ENCODE assay signal across 13 cellular contexts in the genomic region with DNA sequence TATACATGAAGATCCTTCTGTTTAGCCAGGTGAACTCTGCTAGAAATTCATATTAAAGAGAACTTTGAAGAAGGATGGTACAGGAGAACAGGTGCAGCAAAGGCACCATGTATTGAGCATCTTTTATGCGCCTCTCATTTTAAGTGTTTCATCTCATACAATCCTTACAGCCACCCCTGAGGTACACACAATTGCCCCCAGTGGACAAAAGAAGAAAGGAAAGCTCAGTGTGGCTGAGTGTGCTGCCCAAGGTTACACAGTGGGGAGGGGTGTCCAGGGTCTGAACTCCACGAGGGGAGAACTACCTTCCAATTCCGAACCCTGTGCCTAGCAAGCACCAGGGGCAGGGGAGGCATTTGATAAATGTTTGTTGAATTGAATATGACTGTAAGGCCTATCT.
DNase-seq lines count a peak whose midpoint lies in the region; ATAC-seq, FAIRE-seq and TF ChIP-seq lines count a peak whose summit lies in the region.
"Had no signal": no experiment of that assay in that cellular context is flagged by ENCODE, and none has a peak within 500 bp of the region (broad histone marks: within the 10 kb centered on the region; RNA-seq: fewer than 3 reads in every experiment).

No MANE protein-coding gene starts in this region.

- no peak overlapping the region for H3K4me3 Mint-ChIP-seq in H9
- H3K4me3 Mint-ChIP-seq in CD8-positive, alpha-beta memory T cell: no peak overlapping the region
- H3K4me3 Mint-ChIP-seq: nephron progenitor cell had no signal

- no peaks in the 10 kb centered on the region for H3K9me2 ChIP-seq in OCI-LY7 (ENCODE audit: insufficient read depth, low read length)

- H2BK12ac ChIP-seq in H9 (ENCODE audit: insufficient read length, low read depth, low read length): no peak overlapping the region

- DNase-seq in H9 (no peak), OCI-LY7 (ENCODE audit: low spot score) (peak; percentile 5), keratinocyte (ENCODE audit: low read depth, low spot score) (no peak), mesenteric fat pad (ENCODE audit: low spot score) (no peak)
- DNase-seq in CD8-positive, alpha-beta memory T cell: no peak
- DNase-seq in activated T-cell treated with anti-CD3 and anti-CD28 coated beads, Interleukin-2, amount 50 U/mL, for 1 hour: no peak
- DNase-seq: activated CD4-positive, CD25-positive, alpha-beta regulatory T cell treated with anti-CD3 and anti-CD28 coated beads, Interleukin-2, amount 50 U/mL, for 72 hours; activated naive CD4-positive, alpha-beta T cell treated with anti-CD3 and anti-CD28 coated beads, Interleukin-2, amount 50 U/mL, for 16 hours; NCI-H2081; nephron progenitor cell had no signal

- H3K23ac ChIP-seq in H9 (ENCODE audit: insufficient read length, low read depth, low read length): no peak overlapping the region

- H4K20me1 ChIP-seq in H9 (ENCODE audit: control insufficient read depth, insufficient read depth, insufficient read length) (no peaks in the 10 kb centered on the region), OCI-LY7 (ENCODE audit: insufficient read depth, low read length) (no peaks in the 10 kb centered on the region), keratinocyte (ENCODE audit: control insufficient read depth, extremely low read depth, insufficient read depth, low read length) (no peaks in the 10 kb centered on the region)

- H3K36me3 ChIP-seq in OCI-LY7 (ENCODE audit: insufficient read depth, low read length) (no peaks in the 10 kb centered on the region), keratinocyte (ENCODE audit: control insufficient read depth in 2 of 2, extremely low read depth in 1 of 2, insufficient read depth in 2 of 2, low read length in 2 of 2) (no peaks in the 10 kb centered on the region)
- H3K36me3 ChIP-seq in CD8-positive, alpha-beta memory T cell (ENCODE audit: insufficient read depth, low read length): no peaks in the 10 kb centered on the region

- no peak overlapping the region for H2BK20ac ChIP-seq in H9 (ENCODE audit: low read depth, low read length, poor library complexity, severe bottlenecking)

- H3K4me1 Mint-ChIP-seq in H9: peaks cover 5 to 10% of the 10 kb centered on the region in 2 experiments; a peak in 2 of 4 replicates
- H3K4me1 Mint-ChIP-seq in CD8-positive, alpha-beta memory T cell: no peaks in the 10 kb centered on the region
- H3K4me1 Mint-ChIP-seq: nephron progenitor cell had no signal

- no peak overlapping the region for H2BK120ac ChIP-seq in H9 (ENCODE audit: low read depth, low read length, poor library complexity, severe bottlenecking)

- H3K18ac ChIP-seq in H9 (ENCODE audit: insufficient read length, low read depth, low read length): no peak overlapping the region

- FAIRE-seq in keratinocyte (lab: Jason Lieb, UNC): no peak
- FAIRE-seq: D721Med had no signal

- no peak for ATAC-seq in HG02840 (IDR thresholded peaks at IDR 0.05; ENCODE audit: low FRiP score, unreplicated experiment)

- H3K36me3 Mint-ChIP-seq in H9 (ENCODE audit: insufficient read depth in 1 of 3, low read depth in 3 of 3): peaks cover 0 to 13% (median 3%) of the 10 kb centered on the region in 3 experiments; a peak in 3 of 7 replicates
- no peaks in the 10 kb centered on the region for H3K36me3 Mint-ChIP-seq in CD8-positive, alpha-beta memory T cell

- no peak overlapping the region for H2AK5ac ChIP-seq in H9 (ENCODE audit: insufficient read length, low read length)

- no peak overlapping the region for H4K8ac ChIP-seq in H9 (replicated peaks; ENCODE audit: insufficient read length, low read depth, low read length)

- no peaks in the 10 kb centered on the region for H3K79me1 ChIP-seq in H9 (ENCODE audit: insufficient read depth, low read depth, low read length, poor library complexity, severe bottlenecking)

- H3K79me2 ChIP-seq in H9 (ENCODE audit: insufficient read depth, low read length): no peaks in the 10 kb centered on the region
- no peaks in the 10 kb centered on the region for H3K79me2 ChIP-seq in OCI-LY7 (ENCODE audit: insufficient read depth, low read depth, low read length)
- H3K79me2 ChIP-seq in keratinocyte (ENCODE audit: control insufficient read depth, insufficient read depth, low read length): no peaks in the 10 kb centered on the region

- no TSS peak for BruUV-seq in OCI-LY7 (replicated peaks; lab: Mats Ljungman, UMichigan)

- H3K14ac ChIP-seq in H9 (ENCODE audit: insufficient read depth, low read length): no peak overlapping the region

- H4K5ac ChIP-seq in H9 (ENCODE audit: insufficient read length, low read depth, low read length): no peak overlapping the region

- peaks cover 7% of the 10 kb centered on the region in 2 experiments; a peak in 3 of 5 replicates for H3K9me3 Mint-ChIP-seq in H9
- H3K9me3 Mint-ChIP-seq in CD8-positive, alpha-beta memory T cell: peaks cover 0 to 4% (median 0%) of the 10 kb centered on the region in 5 donors

- H3K23me2 ChIP-seq in H9 (ENCODE audit: insufficient read length, low read depth, low read length, poor library complexity, severe bottlenecking): no peaks in the 10 kb centered on the region

- no peak overlapping the region for H2BK15ac ChIP-seq in H9 (ENCODE audit: low read depth, low read length)

- H3K27ac ChIP-seq in H9 (ENCODE audit: insufficient read length, low read depth, low read length) (no peak overlapping the region), OCI-LY7 (ENCODE audit: low read depth, low read length, poor library complexity, severe bottlenecking) (no peak overlapping the region), keratinocyte (ENCODE audit: control insufficient read depth, insufficient read depth, low read length) (no peak overlapping the region)
- no peak overlapping the region for H3K27ac ChIP-seq in CD8-positive, alpha-beta memory T cell (ENCODE audit: low read depth, low read length)

- no peak overlapping the region for H3T11ph ChIP-seq in H9 (ENCODE audit: low read length)

- H3K9me3 ChIP-seq in H9 (ENCODE audit: control insufficient read depth, low read depth, low read length) (no peaks in the 10 kb centered on the region), OCI-LY7 (ENCODE audit: low read length) (no peaks in the 10 kb centered on the region), keratinocyte (ENCODE audit: control insufficient read depth, low read depth, low read length) (no peaks in the 10 kb centered on the region)
- H3K9me3 ChIP-seq in CD8-positive, alpha-beta memory T cell (ENCODE audit: low read length): no peaks in the 10 kb centered on the region

- no peak overlapping the region for H3K4me3 ChIP-seq in OCI-LY7 (ENCODE audit: low read depth, low read length, poor library complexity, severe bottlenecking)
- H3K4me3 ChIP-seq in keratinocyte (ENCODE audit: control insufficient read depth in 2 of 3, extremely low read depth in 1 of 3, insufficient read depth in 2 of 3, low read depth in 1 of 3, low read length in 3 of 3): no peak overlapping the region
- no peak overlapping the region for H3K4me3 ChIP-seq in CD8-positive, alpha-beta memory T cell (ENCODE audit: low read length)

- no peak overlapping the region for H2BK5ac ChIP-seq in H9 (ENCODE audit: insufficient read length, low read length)

- H3K4me2 ChIP-seq in H9 (ENCODE audit: insufficient read depth, insufficient read length, low read length): no peak overlapping the region
- no peak overlapping the region for H3K4me2 ChIP-seq in OCI-LY7 (ENCODE audit: low read length)
- no peak overlapping the region for H3K4me2 ChIP-seq in keratinocyte (ENCODE audit: control insufficient read depth, extremely low read depth, insufficient read depth, low read depth, low read length)

- H3K27me3 ChIP-seq in H9 (ENCODE audit: insufficient read depth, low read length) (no peaks in the 10 kb centered on the region), keratinocyte (ENCODE audit: control insufficient read depth, extremely low read depth, insufficient read depth, low read length) (no peaks in the 10 kb centered on the region)
- no peaks in the 10 kb centered on the region for H3K27me3 ChIP-seq in CD8-positive, alpha-beta memory T cell (ENCODE audit: insufficient read depth, low read length, poor library complexity, severe bottlenecking)

- POLR2A ChIA-PET in OCI-LY7 (lab: Charles Lee): interaction anchor here (0.6 to 1.0 kb wide), 4 partner anchors 9 to 749 kb away, joined by 3 to 4 read pairs (median 3); no protein-coding TSS in a partner anchor
- POLR2A ChIA-PET in CD8-positive, alpha-beta memory T cell (lab: Charles Lee): no interaction called here

- intact Hi-C loops in OCI-LY7 (cut with micrococcal nuclease; ENCODE audit: unreplicated experiment): no loop called here

- TF ChIP-seq CTCF in GM12872 (IDR thresholded peaks at IDR 0.05; ENCODE audit: insufficient read depth, low read depth, low read length) (peak; percentile 39; the same call in 1 of the 3 replicates), H9 (conservative IDR thresholded peaks at IDR 0.05) (peak; percentile 34; the same call in 2 of the 3 replicates), OCI-LY7 (conservative IDR thresholded peaks at IDR 0.05; ENCODE audit: low read length) (peak; percentile 60), keratinocyte (optimal IDR thresholded peaks at IDR 0.05 in 1 of 3, IDR thresholded peaks at IDR 0.05 in 1 of 3, conservative IDR thresholded peaks at IDR 0.05 in 1 of 3; ENCODE audit: extremely low read depth in 1 of 3, insufficient read depth in 2 of 3, low read length in 3 of 3) (peak; percentile 11 to 14 (median 12))

- H3K56ac ChIP-seq in H9 (ENCODE audit: insufficient read length, low read depth, low read length): no peak overlapping the region

- no peak overlapping the region for H2AFZ ChIP-seq in H9 (ENCODE audit: low read length)
- no peak overlapping the region for H2AFZ ChIP-seq in OCI-LY7 (ENCODE audit: low read length)
- no peak overlapping the region for H2AFZ ChIP-seq in keratinocyte (ENCODE audit: control insufficient read depth, low read length)

- no CpG with 5 or more reads among the region's 3 CpGs for WGBS in H9 (ENCODE audit: extremely low coverage, insufficient read length, low lambda C conversion rate)

- no peak overlapping the region for H4K91ac ChIP-seq in H9 (ENCODE audit: insufficient read length, low read depth, low read length)

- no peak overlapping the region for H3K4ac ChIP-seq in H9 (ENCODE audit: low read depth, low read length)

- no peak overlapping the region; a peak in 2 of 7 replicates for H3K27ac Mint-ChIP-seq in H9
- no peak overlapping the region for H3K27ac Mint-ChIP-seq in CD8-positive, alpha-beta memory T cell
- H3K27ac Mint-ChIP-seq: nephron progenitor cell had no signal

- no peaks in the 10 kb centered on the region for H3K9me1 ChIP-seq in keratinocyte (ENCODE audit: control insufficient read depth, extremely low read depth, insufficient read depth, low read length)

- dilution Hi-C loops in keratinocyte (cut with MboI; ENCODE audit: extremely low pct_ligation_motif_present, low sequenced_read_pairs): no loop called here

- CTCF ChIA-PET in OCI-LY7 (lab: Charles Lee; ENCODE audit: unreplicated experiment): interaction anchor here (1.1 kb wide), 1 partner anchor 16 kb away, joined by 3 read pairs; no protein-coding TSS in a partner anchor
- CTCF ChIA-PET in CD8-positive, alpha-beta memory T cell (lab: Charles Lee): no interaction called here

- H3K4me1 ChIP-seq in H9 (ENCODE audit: insufficient read depth, low read length) (no peaks in the 10 kb centered on the region), OCI-LY7 (ENCODE audit: insufficient read depth, low read length, poor library complexity, severe bottlenecking) (no peaks in the 10 kb centered on the region), keratinocyte (ENCODE audit: control insufficient read depth, extremely low read depth, insufficient read depth, low read length) (no peaks in the 10 kb centered on the region)
- no peaks in the 10 kb centered on the region for H3K4me1 ChIP-seq in CD8-positive, alpha-beta memory T cell (ENCODE audit: insufficient read depth, low read length)

- no peaks in the 10 kb centered on the region for H3K27me3 Mint-ChIP-seq in H9 (ENCODE audit: low read depth)
- H3K27me3 Mint-ChIP-seq in CD8-positive, alpha-beta memory T cell: peaks cover 7 to 13% of the 10 kb centered on the region in 2 donors

- no peak overlapping the region for H3K9ac ChIP-seq in H9 (ENCODE audit: extremely low read depth, insufficient read length, low read length)
- no peak overlapping the region for H3K9ac ChIP-seq in keratinocyte (ENCODE audit: control insufficient read depth, extremely low read depth, insufficient read depth, low read length)
